In the genomic region with DNA sequence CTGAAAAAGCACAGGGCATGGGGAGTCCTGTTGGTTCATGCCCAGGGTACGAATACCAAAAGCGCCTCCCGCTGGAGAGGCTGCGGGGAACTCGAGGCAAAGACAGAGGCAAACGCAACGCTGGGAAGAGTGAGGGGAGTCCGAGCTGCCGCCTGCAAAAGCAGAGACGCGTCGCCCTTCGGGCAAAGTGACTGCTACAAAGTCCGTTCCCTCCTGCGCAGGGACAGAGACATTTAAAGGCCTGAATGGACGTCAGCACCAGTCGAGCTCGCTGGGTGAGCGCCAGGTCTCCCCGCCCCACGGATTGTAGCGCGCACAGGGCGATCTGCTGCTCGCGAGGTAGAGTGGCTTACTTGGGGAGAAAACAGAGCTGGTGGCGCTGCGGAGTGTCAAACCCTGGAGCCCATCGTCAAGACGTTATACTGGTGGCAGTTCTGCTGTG, we compare ENCODE assay signal across 11 cellular contexts.
DNase-seq lines count a peak whose midpoint lies in the region; ATAC-seq lines count a peak whose summit lies in the region.
"Had no signal": no experiment of that assay in that cellular context is flagged by ENCODE, and none has a peak within 500 bp of the region (broad histone marks: within the 10 kb centered on the region; RNA-seq: fewer than 3 reads in every experiment).

No MANE protein-coding gene starts in this region.

- H3K9me3 ChIP-seq in neuron (ENCODE audit: low read length) = no peaks in the 10 kb centered on the region

- no peak overlapping the region for H3K27ac Mint-ChIP-seq in activated CD4-positive, alpha-beta T cell treated with anti-CD3 and anti-CD28 coated beads, Interleukin-2, amount 10 ng/mL, durations not matched to agents 7 days and 5 days

- peaks cover 9% of the 10 kb centered on the region for H3K27me3 ChIP-seq in neuron (ENCODE audit: insufficient read depth, low read length)

- peaks cover 39% of the 10 kb centered on the region for H3K27me3 Mint-ChIP-seq in activated CD4-positive, alpha-beta T cell treated with anti-CD3 and anti-CD28 coated beads, Interleukin-2, amount 10 ng/mL, durations not matched to agents 7 days and 5 days

- peaks cover 2% of the 10 kb centered on the region for H3K9me3 Mint-ChIP-seq in activated CD4-positive, alpha-beta T cell treated with anti-CD3 and anti-CD28 coated beads, Interleukin-2, amount 10 ng/mL, durations not matched to agents 7 days and 5 days

- ATAC-seq in GM18858 (IDR thresholded peaks at IDR 0.05; ENCODE audit: unreplicated experiment) (no peak), HG03460 (IDR thresholded peaks at IDR 0.05; ENCODE audit: unreplicated experiment) (no peak)

- DNase-seq in Ammon's horn (ENCODE audit: low spot score) = peak; percentile 59
- peak; percentile 7 for DNase-seq in NCI-H82 treated with DMSO at 0.1 percent for 48 hours (lab: John Stamatoyannopoulos, UW; ENCODE audit: unreplicated experiment)
- peak in 34 of 42 donors; percentile 9 to 62 (median 34) for DNase-seq in head of caudate nucleus
- no peak for DNase-seq in EL
- DNase-seq in activated CD4-positive, alpha-beta T cell treated with anti-CD3 and anti-CD28 coated beads, Interleukin-2, amount 10 ng/mL, durations not matched to agents 7 days and 5 days = no peak
- DNase-seq: central memory CD4-positive, alpha-beta T cell; NCI-H1417 treated with DMSO at 0.1 percent for 48 hours; stimulated activated naive CD4-positive, alpha-beta T cell had no signal

- intact Hi-C loops in head of caudate nucleus (cut with DNase I) = no loop called here

- peaks cover 10% of the 10 kb centered on the region for H3K4me1 Mint-ChIP-seq in activated CD4-positive, alpha-beta T cell treated with anti-CD3 and anti-CD28 coated beads, Interleukin-2, amount 10 ng/mL, durations not matched to agents 7 days and 5 days

- H3K36me3 ChIP-seq in neuron (ENCODE audit: insufficient read depth, low read length) = no peaks in the 10 kb centered on the region

- no peak overlapping the region for H3K4me3 Mint-ChIP-seq in activated CD4-positive, alpha-beta T cell treated with anti-CD3 and anti-CD28 coated beads, Interleukin-2, amount 10 ng/mL, durations not matched to agents 7 days and 5 days

- peak overlapping the region; percentile 70 for H3K4me3 ChIP-seq in neuron (ENCODE audit: low read length)

- POLR2A ChIA-PET in activated CD4-positive, alpha-beta T cell treated with anti-CD3 and anti-CD28 coated beads, Interleukin-2, amount 10 ng/mL, durations not matched to agents 7 days and 5 days (lab: Charles Lee) = interaction anchor here (0.7 kb wide), 1 partner anchor 100 kb away, joined by 3 read pairs; no protein-coding TSS in a partner anchor

- no peaks in the 10 kb centered on the region for H3K36me3 Mint-ChIP-seq in activated CD4-positive, alpha-beta T cell treated with anti-CD3 and anti-CD28 coated beads, Interleukin-2, amount 10 ng/mL, durations not matched to agents 7 days and 5 days (ENCODE audit: low read depth)

- CTCF ChIA-PET in activated CD4-positive, alpha-beta T cell treated with anti-CD3 and anti-CD28 coated beads, Interleukin-2, amount 10 ng/mL, durations not matched to agents 7 days and 5 days (lab: Charles Lee) = no interaction called here

- H3K4me1 ChIP-seq in neuron (ENCODE audit: insufficient read depth, low read length) = peaks cover 11% of the 10 kb centered on the region

- peak overlapping the region; percentile 98 for H2AFZ ChIP-seq in neuron (ENCODE audit: low read depth, low read length)

Comparison
In these comparisons a context has a peak if more than half of its experiments do, and no peak if none do; other contexts are left out.
1. DNase-seq: peak in Ammon's horn (single experiment), NCI-H82 treated with DMSO at 0.1 percent for 48 hours (single experiment) and head of caudate nucleus (34 of 42); none in EL (single experiment) and activated CD4-positive, alpha-beta T cell treated with anti-CD3 and anti-CD28 coated beads, Interleukin-2, amount 10 ng/mL, durations not matched to agents 7 days and 5 days (single experiment).